ENCODE assay signal across 29 cellular contexts in the genomic region with DNA sequence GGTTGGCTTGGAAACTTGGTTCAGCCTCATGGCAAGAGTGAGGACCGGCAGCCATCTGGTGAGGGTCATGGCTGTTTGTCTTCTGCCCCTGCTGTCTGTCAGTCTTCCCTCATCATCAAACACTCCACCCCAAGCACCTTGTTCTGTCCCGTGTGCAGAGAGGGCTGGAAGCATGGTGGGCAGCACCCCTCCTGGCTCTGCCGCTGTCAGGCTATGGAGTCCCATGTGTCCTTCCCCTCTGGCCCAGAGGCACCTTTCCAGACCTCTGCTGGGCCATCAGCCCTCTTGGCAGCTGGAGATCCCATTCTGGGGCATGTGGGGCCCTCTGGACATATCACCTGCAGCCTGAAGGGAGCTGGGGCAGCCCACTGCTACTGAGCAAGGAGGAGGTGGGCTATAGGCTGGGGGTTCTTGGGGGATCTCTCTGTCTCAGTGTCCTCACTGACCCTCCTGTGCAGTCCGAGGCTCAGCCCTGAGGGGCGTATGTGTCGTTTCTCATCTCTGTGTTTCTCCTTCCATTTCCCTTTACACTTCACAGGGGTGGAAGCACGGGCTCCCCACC. TPM values are rescaled to one million over a fixed set of nuclear protein-coding genes. Genes with fewer than 3 reads are reported as not detected.
DNase-seq lines count a peak whose midpoint lies in the region; ATAC-seq and FAIRE-seq lines count a peak whose summit lies in the region.
"Had no signal": no experiment of that assay in that cellular context is flagged by ENCODE, and none has a peak within 500 bp of the region (broad histone marks: within the 10 kb centered on the region; RNA-seq: fewer than 3 reads in every experiment).

No MANE protein-coding gene starts in this region.

- H3K4me3 ChIP-seq in CD4-positive, CD25-positive, alpha-beta regulatory T cell (ENCODE audit: low read depth, low read length), result no peak overlapping the region
- H3K4me3 ChIP-seq: left ventricle myocardium inferior, psoas muscle had no signal

- H3K36me3 Mint-ChIP-seq in activated CD4-positive, alpha-beta T cell treated with anti-CD3 and anti-CD28 coated beads, Interleukin-2, amount 10 ng/mL, durations not matched to agents 24 days and 14 days (ENCODE audit: low read depth), result peaks cover 2% of the 10 kb centered on the region
- H3K36me3 Mint-ChIP-seq in CD4-positive, CD25-positive, alpha-beta regulatory T cell, result peaks cover 12% of the 10 kb centered on the region
- H3K36me3 Mint-ChIP-seq in central memory CD8-positive, alpha-beta T cell (ENCODE audit: insufficient read depth), result peaks cover 3% of the 10 kb centered on the region

- ATAC-seq in CD4-positive, CD25-positive, alpha-beta regulatory T cell (ENCODE audit: low read depth in 2 of 2), result no peak
- no peak for ATAC-seq in central memory CD8-positive, alpha-beta T cell (replicated peaks; ENCODE audit: extremely low read depth, poor library complexity, severe bottlenecking)
- ATAC-seq: psoas muscle had no signal

- H3K4me1 ChIP-seq in CD4-positive, CD25-positive, alpha-beta regulatory T cell (ENCODE audit: control insufficient read depth, insufficient read depth, low read length, poor library complexity, severe bottlenecking), result peaks cover 32% of the 10 kb centered on the region
- H3K4me1 ChIP-seq: left ventricle myocardium inferior, psoas muscle had no signal

- no peak overlapping the region for H3K4me3 Mint-ChIP-seq in activated CD4-positive, alpha-beta T cell treated with anti-CD3 and anti-CD28 coated beads, Interleukin-2, amount 10 ng/mL, durations not matched to agents 24 days and 14 days
- no peak overlapping the region for H3K4me3 Mint-ChIP-seq in CD4-positive, CD25-positive, alpha-beta regulatory T cell
- H3K4me3 Mint-ChIP-seq in central memory CD8-positive, alpha-beta T cell, result no peak overlapping the region

- H3K27ac ChIP-seq in CD4-positive, CD25-positive, alpha-beta regulatory T cell (ENCODE audit: insufficient read depth, low read length, poor library complexity, severe bottlenecking), result no peak overlapping the region
- H3K27ac ChIP-seq: KMS-11, left ventricle myocardium inferior, psoas muscle had no signal

- FAIRE-seq in RCC 7860 (lab: Jason Lieb, UNC), result no peak
- FAIRE-seq: GM19239, small intestine had no signal

- peaks cover 11% of the 10 kb centered on the region for H3K9me3 Mint-ChIP-seq in activated CD4-positive, alpha-beta T cell treated with anti-CD3 and anti-CD28 coated beads, Interleukin-2, amount 10 ng/mL, durations not matched to agents 24 days and 14 days
- H3K9me3 Mint-ChIP-seq in CD4-positive, CD25-positive, alpha-beta regulatory T cell, result peaks cover 0 to 15% (median 2%) of the 10 kb centered on the region in 7 donors
- H3K9me3 Mint-ChIP-seq in central memory CD8-positive, alpha-beta T cell, result peaks cover 10% of the 10 kb centered on the region

- peaks cover 8 to 9% of the 10 kb centered on the region in 2 experiments for H3K9me3 ChIP-seq in CD4-positive, CD25-positive, alpha-beta regulatory T cell (ENCODE audit: control insufficient read depth in 2 of 2, low read length in 2 of 2)

- peaks cover 26% of the 10 kb centered on the region for H3K4me1 Mint-ChIP-seq in activated CD4-positive, alpha-beta T cell treated with anti-CD3 and anti-CD28 coated beads, Interleukin-2, amount 10 ng/mL, durations not matched to agents 24 days and 14 days
- peaks cover 6 to 47% (median 26%) of the 10 kb centered on the region in 4 donors for H3K4me1 Mint-ChIP-seq in CD4-positive, CD25-positive, alpha-beta regulatory T cell
- peaks cover 38% of the 10 kb centered on the region for H3K4me1 Mint-ChIP-seq in central memory CD8-positive, alpha-beta T cell

- no peak overlapping the region for H3K27ac Mint-ChIP-seq in activated CD4-positive, alpha-beta T cell treated with anti-CD3 and anti-CD28 coated beads, Interleukin-2, amount 10 ng/mL, durations not matched to agents 24 days and 14 days
- H3K27ac Mint-ChIP-seq in CD4-positive, CD25-positive, alpha-beta regulatory T cell, result peak overlapping the region in 2 of 3 donors; percentile 71 to 74
- H3K27ac Mint-ChIP-seq in central memory CD8-positive, alpha-beta T cell (ENCODE audit: low read depth), result peak overlapping the region; percentile 74

- no peaks in the 10 kb centered on the region for H3K36me3 ChIP-seq in CD4-positive, CD25-positive, alpha-beta regulatory T cell (ENCODE audit: control insufficient read depth, insufficient read depth, low read length)
- H3K36me3 ChIP-seq: left ventricle myocardium inferior had no signal

- intact Hi-C loops in activated CD4-positive, alpha-beta T cell treated with anti-CD3 and anti-CD28 coated beads, Interleukin-2, amount 10 ng/mL, durations not matched to agents 24 days and 14 days (cut with micrococcal nuclease), result no loop called here

- no peaks in the 10 kb centered on the region for H3K27me3 Mint-ChIP-seq in activated CD4-positive, alpha-beta T cell treated with anti-CD3 and anti-CD28 coated beads, Interleukin-2, amount 10 ng/mL, durations not matched to agents 24 days and 14 days
- H3K27me3 Mint-ChIP-seq in CD4-positive, CD25-positive, alpha-beta regulatory T cell, result peaks cover 4% of the 10 kb centered on the region
- H3K27me3 Mint-ChIP-seq in central memory CD8-positive, alpha-beta T cell, result no peaks in the 10 kb centered on the region

- H3K27me3 ChIP-seq in CD4-positive, CD25-positive, alpha-beta regulatory T cell (ENCODE audit: control insufficient read depth, insufficient read depth, low read length), result no peaks in the 10 kb centered on the region

- DNase-seq in activated CD4-positive, alpha-beta T cell treated with anti-CD3 and anti-CD28 coated beads, Interleukin-2, amount 10 ng/mL, durations not matched to agents 24 days and 14 days, result peak; percentile 53
- no peak for DNase-seq in activated CD4-positive, alpha-beta T cell treated with anti-CD3 and anti-CD28 coated beads, Interleukin-2, amount 50 U/mL, for 48 hours
- DNase-seq in CD4-positive, CD25-positive, alpha-beta regulatory T cell, result no peak
- DNase-seq in central memory CD8-positive, alpha-beta T cell (ENCODE audit: low spot score in 2 of 2), result no peak
- DNase-seq in mesenteric fat pad (ENCODE audit: low spot score), result peak; percentile 73
- DNase-seq in dermis blood vessel endothelial cell, result no peak
- no peak for DNase-seq in RCC 7860 (ENCODE audit: low spot score)
- no peak for DNase-seq in NCI-H146 treated with DMSO at 0.1 percent for 48 hours (lab: John Stamatoyannopoulos, UW; ENCODE audit: unreplicated experiment)
- DNase-seq: activated CD8-positive, alpha-beta memory T cell treated with anti-CD3 and anti-CD28 coated beads, Interleukin-2, amount 50 U/mL, for 4 hours; activated effector memory CD4-positive, alpha-beta T cell treated with Interleukin-2 at 50 U/mL for 16 hours; amygdala; COR-L47; left ventricle myocardium inferior; NCI-H187 treated with DMSO at 0.1 percent for 48 hours; NCI-H345; psoas muscle; SHP77; small intestine; stimulated activated CD4-positive, alpha-beta T cell treated with anti-CD3 and anti-CD28 coated beads, Interleukin-2, amount 100 ng/mL, for 24 hours; stimulated activated naive CD4-positive, alpha-beta T cell had no signal

RNA-seq across cellular contexts. Expression of gene SUN5, which starts 42.2 kb away (rescaled TPM):
- total RNA-seq in activated CD4-positive, alpha-beta T cell treated with anti-CD3 and anti-CD28 coated beads, Interleukin-2, amount 10 ng/mL, durations not matched to agents 24 days and 14 days, result not detected in 2 replicates
- total RNA-seq in CD4-positive, CD25-positive, alpha-beta regulatory T cell, result not detected
- polyA plus RNA-seq in CD4-positive, CD25-positive, alpha-beta regulatory T cell, result not detected
- not detected for total RNA-seq in mesenteric fat pad
- not detected in 2 replicates for total RNA-seq in dermis blood vessel endothelial cell
- total RNA-seq: A172, dermis microvascular lymphatic vessel endothelial cell, HT1080, left ventricle myocardium inferior, mucosa of gallbladder, OCI-LY7, psoas muscle had no signal
- polyA plus RNA-seq: BJ, psoas muscle, small intestine, thymus had no signal

RNA-seq across cellular contexts. Expression of gene BPIFB2, which starts 45.5 kb away (rescaled TPM):
- total RNA-seq in activated CD4-positive, alpha-beta T cell treated with anti-CD3 and anti-CD28 coated beads, Interleukin-2, amount 10 ng/mL, durations not matched to agents 24 days and 14 days, result not detected in 2 replicates
- total RNA-seq in CD4-positive, CD25-positive, alpha-beta regulatory T cell, result not detected
- not detected for polyA plus RNA-seq in CD4-positive, CD25-positive, alpha-beta regulatory T cell
- not detected for total RNA-seq in mesenteric fat pad
- not detected in 2 replicates for total RNA-seq in dermis blood vessel endothelial cell
- total RNA-seq: A172, dermis microvascular lymphatic vessel endothelial cell, HT1080, left ventricle myocardium inferior, OCI-LY7, psoas muscle had no signal
- polyA plus RNA-seq: BJ, psoas muscle, small intestine had no signal

Comparison
In these comparisons a context has a peak if more than half of its experiments do, and no peak if none do; other contexts are left out.
1. DNase-seq: peak in activated CD4-positive, alpha-beta T cell treated with anti-CD3 and anti-CD28 coated beads, Interleukin-2, amount 10 ng/mL, durations not matched to agents 24 days and 14 days (single experiment) and mesenteric fat pad (single experiment); none in activated CD4-positive, alpha-beta T cell treated with anti-CD3 and anti-CD28 coated beads, Interleukin-2, amount 50 U/mL, for 48 hours (0 of 2), CD4-positive, CD25-positive, alpha-beta regulatory T cell (0 of 3), central memory CD8-positive, alpha-beta T cell (0 of 2), dermis blood vessel endothelial cell (single experiment), RCC 7860 (single experiment) and NCI-H146 treated with DMSO at 0.1 percent for 48 hours (single experiment).